Comparison of ENCODE assay signal across 11 cellular contexts in the genomic region with DNA sequence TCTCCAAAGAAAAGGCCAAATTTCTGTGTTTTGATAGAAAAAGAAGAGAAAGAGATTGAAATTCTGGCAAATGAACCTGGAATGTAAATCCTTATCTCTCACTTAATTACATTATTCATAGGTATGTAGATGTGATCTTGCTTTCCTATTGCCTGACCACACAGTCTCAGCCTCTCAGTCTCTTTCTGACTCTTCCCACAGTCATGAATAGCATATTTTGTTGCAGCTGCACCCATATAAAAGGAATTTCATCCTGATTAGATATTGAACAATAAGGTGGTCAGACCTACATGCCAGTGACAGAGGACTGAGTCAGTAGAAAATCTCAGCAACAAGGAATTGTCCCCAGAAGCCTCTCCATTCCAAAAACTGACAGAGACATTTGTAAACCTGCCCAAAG.
"Had no signal": no experiment of that assay in that cellular context is flagged by ENCODE, and none has a peak within 500 bp of the region (broad histone marks: within the 10 kb centered on the region; RNA-seq: fewer than 3 reads in every experiment).

No MANE protein-coding gene starts in this region.

- ATAC-seq: pancreas; stimulated activated naive CD8-positive, alpha-beta T cell treated with anti-CD3 and anti-CD28 coated beads, Interleukin-15, amount 100 ng/mL, for 72 hours; upper lobe of right lung had no signal

- H3K4me3 Mint-ChIP-seq: activated naive CD4-positive, alpha-beta T cell treated with anti-CD3 and anti-CD28 coated beads for 36 hours; neural progenitor cell; stimulated activated naive CD8-positive, alpha-beta T cell treated with anti-CD3 and anti-CD28 coated beads, Interleukin-15, amount 100 ng/mL, for 72 hours had no signal

- H3K4me1 ChIP-seq: left ventricle myocardium inferior, neural progenitor cell, pancreas, testis, upper lobe of right lung had no signal

- H3K4me2 ChIP-seq: neural progenitor cell had no signal

- H3K36me3 ChIP-seq: left ventricle myocardium inferior, neural progenitor cell, pancreas, upper lobe of right lung had no signal

- H3K4me3 ChIP-seq: left ventricle myocardium inferior, neural progenitor cell, pancreas, testis, upper lobe of right lung had no signal

- H3K27me3 Mint-ChIP-seq: stimulated activated naive CD8-positive, alpha-beta T cell treated with anti-CD3 and anti-CD28 coated beads, Interleukin-15, amount 100 ng/mL, for 72 hours had no signal

- H3K9me3 ChIP-seq: left ventricle myocardium inferior, pancreas, testis, upper lobe of right lung had no signal

- H3K27me3 ChIP-seq: neural progenitor cell, pancreas, testis, upper lobe of right lung had no signal

- H3K27ac ChIP-seq: left ventricle myocardium inferior, neural progenitor cell, pancreas, testis, upper lobe of right lung had no signal

- H3K4me1 Mint-ChIP-seq: stimulated activated naive CD8-positive, alpha-beta T cell treated with anti-CD3 and anti-CD28 coated beads, Interleukin-15, amount 100 ng/mL, for 72 hours had no signal

- H3K27ac Mint-ChIP-seq: activated naive CD4-positive, alpha-beta T cell treated with anti-CD3 and anti-CD28 coated beads for 36 hours; neural progenitor cell; stimulated activated naive CD8-positive, alpha-beta T cell treated with anti-CD3 and anti-CD28 coated beads, Interleukin-15, amount 100 ng/mL, for 72 hours had no signal

- H3K9me3 Mint-ChIP-seq: stimulated activated naive CD8-positive, alpha-beta T cell treated with anti-CD3 and anti-CD28 coated beads, Interleukin-15, amount 100 ng/mL, for 72 hours had no signal

- H3K36me3 Mint-ChIP-seq: neural progenitor cell had no signal

- DNase-seq: activated CD4-positive, alpha-beta T cell treated with anti-CD3 and anti-CD28 coated beads for 48 hours; activated naive CD4-positive, alpha-beta T cell treated with anti-CD3 and anti-CD28 coated beads for 36 hours; left ventricle myocardium inferior; pancreas; stimulated activated CD4-positive, alpha-beta T cell treated with anti-CD3 and anti-CD28 coated beads, Interleukin-15, amount 100 ng/mL, for 24 hours; stimulated activated CD4-positive, alpha-beta T cell treated with anti-CD3 and anti-CD28 coated beads, Interleukin-4, amount 100 ng/mL, for 24 hours; stimulated activated naive CD8-positive, alpha-beta T cell treated with anti-CD3 and anti-CD28 coated beads, Interleukin-15, amount 100 ng/mL, for 72 hours; T-helper 9 cell; testis; upper lobe of right lung had no signal
